Comparison of ENCODE assay signal across 22 cellular contexts in the genomic region with DNA sequence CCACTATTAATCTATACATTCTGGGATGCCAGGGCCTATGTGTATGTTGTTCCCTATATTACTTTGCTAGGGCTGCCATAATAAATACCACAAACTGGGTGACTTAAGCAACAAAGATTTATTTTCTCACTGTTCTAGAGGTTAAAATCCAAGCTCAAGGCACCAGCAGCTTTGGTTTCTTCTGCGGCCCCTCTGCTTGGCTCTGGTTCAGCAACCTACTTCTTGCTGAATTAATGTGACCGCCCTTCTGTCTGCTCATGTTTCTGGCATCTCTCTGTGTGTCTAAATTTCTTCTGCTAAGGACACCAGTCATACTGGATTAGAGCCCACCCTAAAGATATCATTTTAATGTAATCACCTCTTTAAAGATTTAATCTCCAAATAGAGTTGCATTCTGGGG.
"Had no signal": no experiment of that assay in that cellular context is flagged by ENCODE, and none has a peak within 500 bp of the region (broad histone marks: within the 10 kb centered on the region; RNA-seq: fewer than 3 reads in every experiment).

No MANE protein-coding gene starts in this region.

- H3K36me3 ChIP-seq: esophagus squamous epithelium, gastroesophageal sphincter, tibial nerve, upper lobe of right lung, vagina had no signal

- H3K4me3 ChIP-seq: esophagus squamous epithelium, gastroesophageal sphincter, lung, skin epidermis, testis, tibial nerve, upper lobe of right lung, vagina had no signal

- H3K9ac ChIP-seq: parathyroid adenoma had no signal

- H3K9me3 ChIP-seq: esophagus squamous epithelium, gastroesophageal sphincter, testis, tibial nerve, upper lobe of right lung, vagina had no signal

- H2AFZ ChIP-seq: parathyroid adenoma had no signal

- FAIRE-seq: keratinocyte had no signal

- H3K27ac ChIP-seq: esophagus squamous epithelium, gastroesophageal sphincter, parathyroid adenoma, skin epidermis, testis, tibial nerve, upper lobe of right lung, vagina had no signal

- H3K79me2 ChIP-seq: parathyroid adenoma had no signal

- H3K4me1 ChIP-seq: parathyroid adenoma, testis, vagina had no signal

- H3K27me3 ChIP-seq: esophagus squamous epithelium, gastroesophageal sphincter, testis, tibial nerve, vagina had no signal

- DNase-seq: dermis blood vessel endothelial cell; esophagus squamous epithelium; foreskin fibroblast; glutamatergic neuron; immature natural killer cell; left ventricle myocardium superior; mesenchymal stem cell; naive B cell; nephron progenitor cell; stimulated activated CD4-positive, alpha-beta T cell treated with anti-CD3 and anti-CD28 coated beads, Interleukin-2, amount 100 ng/mL, for 24 hours; stimulated activated CD4-positive, alpha-beta T cell treated with anti-CD3 and anti-CD28 coated beads, Interleukin-4, amount 100 ng/mL, for 4 hours; stimulated activated naive B cell treated with anti-CD40 and anti-IgM and Interleukin-4, amounts not matched to agents 10 μg/mL and 1 μg/mL and 100 μg/mL, for 72 hours; stimulated activated naive CD8-positive, alpha-beta T cell treated with anti-CD3 and anti-CD28 coated beads, Interleukin-15, amount 100 ng/mL, for 72 hours; testis; upper lobe of right lung had no signal
